ENCODE assay signal across 1 cellular context in the genomic region with DNA sequence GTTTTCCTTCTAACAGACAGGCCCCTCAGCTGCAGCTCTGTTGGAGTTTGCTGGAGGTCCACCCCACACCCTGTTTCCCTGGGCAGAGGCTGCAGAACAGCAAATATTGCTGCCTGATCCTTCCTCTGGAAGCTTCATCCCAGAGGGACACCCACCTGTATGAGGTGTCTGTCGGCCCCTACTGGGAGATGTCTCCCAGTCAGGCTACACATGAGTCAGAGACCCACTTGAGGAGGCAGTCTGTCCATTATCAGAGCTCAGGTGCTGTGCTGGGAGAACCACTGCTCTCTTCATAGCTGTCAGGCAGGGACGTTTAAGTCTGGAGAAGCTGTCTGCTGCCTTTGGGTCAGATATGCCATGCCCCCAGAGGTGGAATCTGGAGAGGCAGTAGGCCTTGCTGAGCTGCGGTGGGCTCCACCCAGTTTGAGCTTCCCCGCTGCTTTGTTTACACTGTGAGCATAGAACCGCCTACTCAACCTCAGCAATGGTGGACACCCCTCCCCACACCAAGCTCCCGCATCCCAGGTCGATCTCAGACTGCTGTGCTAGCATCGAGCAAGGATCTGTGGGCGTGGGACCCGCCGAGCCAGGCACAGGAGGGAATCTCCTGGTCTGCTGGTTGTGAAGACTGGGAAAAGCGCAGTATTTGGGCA.
A peak's percentile ranks its signal among the peaks of the same experiment; 100 is the strongest.
TF ChIP-seq lines count a peak whose summit lies in the region.

No MANE protein-coding gene starts in this region.

TF ChIP-seq in HEK293, 187 proteins besides CTCF, POLR2A, EP300 and RAD21:
- 0 out of 2 replicates have a peak, but pooled peaks have one; percentile 33 for TF ChIP-seq KLF9 (tag by site-specific recombination; IDR thresholded peaks at IDR 0.05; ENCODE audit: low read depth)
- peak; percentile 90 for TF ChIP-seq ZIC2 (tag by site-specific recombination; IDR thresholded peaks at IDR 0.05)
- TF ChIP-seq, protein P1, sequence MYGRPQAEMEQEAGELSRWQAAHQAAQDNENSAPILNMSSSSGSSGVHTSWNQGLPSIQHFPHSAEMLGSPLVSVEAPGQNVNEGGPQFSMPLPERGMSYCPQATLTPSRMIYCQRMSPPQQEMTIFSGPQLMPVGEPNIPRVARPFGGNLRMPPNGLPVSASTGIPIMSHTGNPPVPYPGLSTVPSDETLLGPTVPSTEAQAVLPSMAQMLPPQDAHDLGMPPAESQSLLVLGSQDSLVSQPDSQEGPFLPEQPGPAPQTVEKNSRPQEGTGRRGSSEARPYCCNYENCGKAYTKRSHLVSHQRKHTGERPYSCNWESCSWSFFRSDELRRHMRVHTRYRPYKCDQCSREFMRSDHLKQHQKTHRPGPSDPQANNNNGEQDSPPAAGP (tag by site-specific recombination; IDR thresholded peaks at IDR 0.05): 0 out of 2 replicates have a peak, but pooled peaks have one; percentile 11
- TF ChIP-seq GLIS2 (tag by site-specific recombination; IDR thresholded peaks at IDR 0.05): peak; percentile 42
- TF ChIP-seq ZFHX2 (tag by site-specific recombination; conservative IDR thresholded peaks at IDR 0.05): peak; percentile 98
- TF ChIP-seq, protein P2, sequence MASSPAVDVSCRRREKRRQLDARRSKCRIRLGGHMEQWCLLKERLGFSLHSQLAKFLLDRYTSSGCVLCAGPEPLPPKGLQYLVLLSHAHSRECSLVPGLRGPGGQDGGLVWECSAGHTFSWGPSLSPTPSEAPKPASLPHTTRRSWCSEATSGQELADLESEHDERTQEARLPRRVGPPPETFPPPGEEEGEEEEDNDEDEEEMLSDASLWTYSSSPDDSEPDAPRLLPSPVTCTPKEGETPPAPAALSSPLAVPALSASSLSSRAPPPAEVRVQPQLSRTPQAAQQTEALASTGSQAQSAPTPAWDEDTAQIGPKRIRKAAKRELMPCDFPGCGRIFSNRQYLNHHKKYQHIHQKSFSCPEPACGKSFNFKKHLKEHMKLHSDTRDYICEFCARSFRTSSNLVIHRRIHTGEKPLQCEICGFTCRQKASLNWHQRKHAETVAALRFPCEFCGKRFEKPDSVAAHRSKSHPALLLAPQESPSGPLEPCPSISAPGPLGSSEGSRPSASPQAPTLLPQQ (tag by site-specific recombination; IDR thresholded peaks at IDR 0.05): peak; percentile 93
- TF ChIP-seq, protein P3, sequence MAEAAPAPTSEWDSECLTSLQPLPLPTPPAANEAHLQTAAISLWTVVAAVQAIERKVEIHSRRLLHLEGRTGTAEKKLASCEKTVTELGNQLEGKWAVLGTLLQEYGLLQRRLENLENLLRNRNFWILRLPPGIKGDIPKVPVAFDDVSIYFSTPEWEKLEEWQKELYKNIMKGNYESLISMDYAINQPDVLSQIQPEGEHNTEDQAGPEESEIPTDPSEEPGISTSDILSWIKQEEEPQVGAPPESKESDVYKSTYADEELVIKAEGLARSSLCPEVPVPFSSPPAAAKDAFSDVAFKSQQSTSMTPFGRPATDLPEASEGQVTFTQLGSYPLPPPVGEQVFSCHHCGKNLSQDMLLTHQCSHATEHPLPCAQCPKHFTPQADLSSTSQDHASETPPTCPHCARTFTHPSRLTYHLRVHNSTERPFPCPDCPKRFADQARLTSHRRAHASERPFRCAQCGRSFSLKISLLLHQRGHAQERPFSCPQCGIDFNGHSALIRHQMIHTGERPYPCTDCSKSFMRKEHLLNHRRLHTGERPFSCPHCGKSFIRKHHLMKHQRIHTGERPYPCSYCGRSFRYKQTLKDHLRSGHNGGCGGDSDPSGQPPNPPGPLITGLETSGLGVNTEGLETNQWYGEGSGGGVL (tag by site-specific recombination; IDR thresholded peaks at IDR 0.05): peak; percentile 19; the same call in 1 of the 2 replicates
- TF ChIP-seq ZNF341 (tag by site-specific recombination; IDR thresholded peaks at IDR 0.05; ENCODE audit: low read depth): 0 out of 2 replicates have a peak, but pooled peaks have one; percentile 34
- peak; percentile 94 for TF ChIP-seq ZFP69B (tag by site-specific recombination; IDR thresholded peaks at IDR 0.05)
- peak; percentile 49; the same call in 1 of the 2 replicates for TF ChIP-seq ZNF600 (tag by site-specific recombination; IDR thresholded peaks at IDR 0.05)
- TF ChIP-seq, protein P4, sequence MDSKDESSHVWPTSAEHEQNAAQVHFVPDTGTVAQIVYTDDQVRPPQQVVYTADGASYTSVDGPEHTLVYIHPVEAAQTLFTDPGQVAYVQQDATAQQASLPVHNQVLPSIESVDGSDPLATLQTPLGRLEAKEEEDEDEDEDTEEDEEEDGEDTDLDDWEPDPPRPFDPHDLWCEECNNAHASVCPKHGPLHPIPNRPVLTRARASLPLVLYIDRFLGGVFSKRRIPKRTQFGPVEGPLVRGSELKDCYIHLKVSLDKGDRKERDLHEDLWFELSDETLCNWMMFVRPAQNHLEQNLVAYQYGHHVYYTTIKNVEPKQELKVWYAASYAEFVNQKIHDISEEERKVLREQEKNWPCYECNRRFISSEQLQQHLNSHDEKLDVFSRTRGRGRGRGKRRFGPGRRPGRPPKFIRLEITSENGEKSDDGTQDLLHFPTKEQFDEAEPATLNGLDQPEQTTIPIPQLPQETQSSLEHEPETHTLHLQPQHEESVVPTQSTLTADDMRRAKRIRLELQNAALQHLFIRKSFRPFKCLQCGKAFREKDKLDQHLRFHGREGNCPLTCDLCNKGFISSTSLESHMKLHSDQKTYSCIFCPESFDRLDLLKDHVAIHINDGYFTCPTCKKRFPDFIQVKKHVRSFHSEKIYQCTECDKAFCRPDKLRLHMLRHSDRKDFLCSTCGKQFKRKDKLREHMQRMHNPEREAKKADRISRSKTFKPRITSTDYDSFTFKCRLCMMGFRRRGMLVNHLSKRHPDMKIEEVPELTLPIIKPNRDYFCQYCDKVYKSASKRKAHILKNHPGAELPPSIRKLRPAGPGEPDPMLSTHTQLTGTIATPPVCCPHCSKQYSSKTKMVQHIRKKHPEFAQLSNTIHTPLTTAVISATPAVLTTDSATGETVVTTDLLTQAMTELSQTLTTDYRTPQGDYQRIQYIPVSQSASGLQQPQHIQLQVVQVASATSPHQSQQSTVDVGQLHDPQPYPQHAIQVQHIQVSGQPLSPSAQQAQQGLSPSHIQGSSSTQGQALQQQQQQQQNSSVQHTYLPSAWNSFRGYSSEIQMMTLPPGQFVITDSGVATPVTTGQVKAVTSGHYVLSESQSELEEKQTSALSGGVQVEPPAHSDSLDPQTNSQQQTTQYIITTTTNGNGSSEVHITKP (tag by site-specific recombination; IDR thresholded peaks at IDR 0.05): peak; percentile 40; the same call in 1 of the 2 replicates
- peak; percentile 97 for TF ChIP-seq ZBTB17 (tag by site-specific recombination; IDR thresholded peaks at IDR 0.05)
- peak; percentile 64 for TF ChIP-seq GLIS1 (tag by site-specific recombination; IDR thresholded peaks at IDR 0.05)
- TF ChIP-seq SP7 (tag by site-specific recombination; IDR thresholded peaks at IDR 0.05): 0 out of 2 replicates have a peak, but pooled peaks have one; percentile 34
- TF ChIP-seq EGR2 (tag by site-specific recombination; IDR thresholded peaks at IDR 0.05; ENCODE audit: low read depth): peak; percentile 96
- peak; percentile 79 for TF ChIP-seq SCRT2 (tag by site-specific recombination; IDR thresholded peaks at IDR 0.05)
- peak; percentile 79 for TF ChIP-seq KLF1 (tag by site-specific recombination; IDR thresholded peaks at IDR 0.05)
- peak; percentile 81; the same call in 1 of the 2 replicates for TF ChIP-seq YY1 (tag by site-specific recombination; IDR thresholded peaks at IDR 0.05)
